1 cellular context compared by ENCODE assay signal in the genomic region with DNA sequence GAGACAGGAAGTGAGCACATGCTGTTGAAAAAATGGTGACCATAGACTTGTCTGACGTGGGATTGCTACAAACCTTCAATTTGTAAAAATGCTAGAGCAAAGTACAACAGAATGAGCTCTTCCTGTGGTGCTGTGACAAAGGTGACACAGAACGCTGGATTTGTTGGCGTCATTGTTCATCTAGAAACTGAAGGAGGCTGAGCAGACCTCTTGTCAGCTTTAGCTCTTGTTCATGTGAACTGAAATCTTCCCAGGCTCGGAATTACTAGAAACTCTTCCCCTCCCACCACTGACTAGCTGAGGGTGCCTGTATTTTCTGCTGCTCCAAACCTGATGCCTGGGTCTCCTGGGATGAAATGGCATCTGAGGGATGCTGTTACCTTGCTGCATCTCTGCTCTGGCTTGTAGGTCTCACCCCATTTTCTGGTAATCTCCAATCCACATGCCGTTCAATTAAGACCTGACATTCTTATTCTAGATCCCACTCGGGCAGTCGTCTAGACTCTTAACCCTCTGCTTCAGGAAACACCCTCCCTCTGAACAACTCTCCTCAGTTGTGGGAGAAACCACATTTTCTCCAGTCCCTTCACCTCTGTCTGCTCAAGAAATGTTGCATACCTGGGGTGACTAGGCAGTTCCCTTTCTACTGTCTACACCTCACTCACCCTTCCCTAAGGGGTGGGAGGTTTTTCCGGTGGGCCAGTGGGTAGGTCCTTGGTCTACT.
TF ChIP-seq lines count a peak whose summit lies in the region.

No MANE protein-coding gene starts in this region.

TF ChIP-seq in GM12878, 131 proteins besides CTCF, POLR2A, EP300 and RAD21 (continued from another document):
- TF ChIP-seq, protein P1, sequence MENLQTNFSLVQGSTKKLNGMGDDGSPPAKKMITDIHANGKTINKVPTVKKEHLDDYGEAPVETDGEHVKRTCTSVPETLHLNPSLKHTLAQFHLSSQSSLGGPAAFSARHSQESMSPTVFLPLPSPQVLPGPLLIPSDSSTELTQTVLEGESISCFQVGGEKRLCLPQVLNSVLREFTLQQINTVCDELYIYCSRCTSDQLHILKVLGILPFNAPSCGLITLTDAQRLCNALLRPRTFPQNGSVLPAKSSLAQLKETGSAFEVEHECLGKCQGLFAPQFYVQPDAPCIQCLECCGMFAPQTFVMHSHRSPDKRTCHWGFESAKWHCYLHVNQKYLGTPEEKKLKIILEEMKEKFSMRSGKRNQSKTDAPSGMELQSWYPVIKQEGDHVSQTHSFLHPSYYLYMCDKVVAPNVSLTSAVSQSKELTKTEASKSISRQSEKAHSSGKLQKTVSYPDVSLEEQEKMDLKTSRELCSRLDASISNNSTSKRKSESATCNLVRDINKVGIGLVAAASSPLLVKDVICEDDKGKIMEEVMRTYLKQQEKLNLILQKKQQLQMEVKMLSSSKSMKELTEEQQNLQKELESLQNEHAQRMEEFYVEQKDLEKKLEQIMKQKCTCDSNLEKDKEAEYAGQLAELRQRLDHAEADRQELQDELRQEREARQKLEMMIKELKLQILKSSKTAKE (IDR thresholded peaks at IDR 0.05; ENCODE audit: low read depth, poor library complexity, severe bottlenecking): peak; percentile 53
- TF ChIP-seq SMAD1 (IDR thresholded peaks at IDR 0.05; ENCODE audit: low read depth, partially characterized antibody) (peak; percentile 37), IKZF2 (IDR thresholded peaks at IDR 0.05) (peak; percentile 59 to 66; a peak in 3 of 4 replicates), BHLHE40 (IDR thresholded peaks at IDR 0.05; ENCODE audit: borderline replicate concordance in 1 of 2, low read depth in 2 of 2, low read length in 1 of 2) (no peak), RUNX3 (IDR thresholded peaks at IDR 0.05; ENCODE audit: low read length) (peak; percentile 69), DPF2 (IDR thresholded peaks at IDR 0.05) (no peak), CREM (IDR thresholded peaks at IDR 0.05; ENCODE audit: low read depth) (peak; percentile 60; the same call in 1 of the 2 replicates), GATAD2B (conservative IDR thresholded peaks at IDR 0.05; ENCODE audit: low read depth) (peak; percentile 47; the same call in 1 of the 2 replicates)
- TF ChIP-seq, protein P2, sequence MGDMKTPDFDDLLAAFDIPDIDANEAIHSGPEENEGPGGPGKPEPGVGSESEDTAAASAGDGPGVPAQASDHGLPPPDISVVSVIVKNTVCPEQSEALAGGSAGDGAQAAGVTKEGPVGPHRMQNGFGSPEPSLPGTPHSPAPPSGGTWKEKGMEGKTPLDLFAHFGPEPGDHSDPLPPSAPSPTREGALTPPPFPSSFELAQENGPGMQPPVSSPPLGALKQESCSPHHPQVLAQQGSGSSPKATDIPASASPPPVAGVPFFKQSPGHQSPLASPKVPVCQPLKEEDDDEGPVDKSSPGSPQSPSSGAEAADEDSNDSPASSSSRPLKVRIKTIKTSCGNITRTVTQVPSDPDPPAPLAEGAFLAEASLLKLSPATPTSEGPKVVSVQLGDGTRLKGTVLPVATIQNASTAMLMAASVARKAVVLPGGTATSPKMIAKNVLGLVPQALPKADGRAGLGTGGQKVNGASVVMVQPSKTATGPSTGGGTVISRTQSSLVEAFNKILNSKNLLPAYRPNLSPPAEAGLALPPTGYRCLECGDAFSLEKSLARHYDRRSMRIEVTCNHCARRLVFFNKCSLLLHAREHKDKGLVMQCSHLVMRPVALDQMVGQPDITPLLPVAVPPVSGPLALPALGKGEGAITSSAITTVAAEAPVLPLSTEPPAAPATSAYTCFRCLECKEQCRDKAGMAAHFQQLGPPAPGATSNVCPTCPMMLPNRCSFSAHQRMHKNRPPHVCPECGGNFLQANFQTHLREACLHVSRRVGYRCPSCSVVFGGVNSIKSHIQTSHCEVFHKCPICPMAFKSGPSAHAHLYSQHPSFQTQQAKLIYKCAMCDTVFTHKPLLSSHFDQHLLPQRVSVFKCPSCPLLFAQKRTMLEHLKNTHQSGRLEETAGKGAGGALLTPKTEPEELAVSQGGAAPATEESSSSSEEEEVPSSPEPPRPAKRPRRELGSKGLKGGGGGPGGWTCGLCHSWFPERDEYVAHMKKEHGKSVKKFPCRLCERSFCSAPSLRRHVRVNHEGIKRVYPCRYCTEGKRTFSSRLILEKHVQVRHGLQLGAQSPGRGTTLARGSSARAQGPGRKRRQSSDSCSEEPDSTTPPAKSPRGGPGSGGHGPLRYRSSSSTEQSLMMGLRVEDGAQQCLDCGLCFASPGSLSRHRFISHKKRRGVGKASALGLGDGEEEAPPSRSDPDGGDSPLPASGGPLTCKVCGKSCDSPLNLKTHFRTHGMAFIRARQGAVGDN (IDR thresholded peaks at IDR 0.05): peak; percentile 37
- TF ChIP-seq, protein P3, sequence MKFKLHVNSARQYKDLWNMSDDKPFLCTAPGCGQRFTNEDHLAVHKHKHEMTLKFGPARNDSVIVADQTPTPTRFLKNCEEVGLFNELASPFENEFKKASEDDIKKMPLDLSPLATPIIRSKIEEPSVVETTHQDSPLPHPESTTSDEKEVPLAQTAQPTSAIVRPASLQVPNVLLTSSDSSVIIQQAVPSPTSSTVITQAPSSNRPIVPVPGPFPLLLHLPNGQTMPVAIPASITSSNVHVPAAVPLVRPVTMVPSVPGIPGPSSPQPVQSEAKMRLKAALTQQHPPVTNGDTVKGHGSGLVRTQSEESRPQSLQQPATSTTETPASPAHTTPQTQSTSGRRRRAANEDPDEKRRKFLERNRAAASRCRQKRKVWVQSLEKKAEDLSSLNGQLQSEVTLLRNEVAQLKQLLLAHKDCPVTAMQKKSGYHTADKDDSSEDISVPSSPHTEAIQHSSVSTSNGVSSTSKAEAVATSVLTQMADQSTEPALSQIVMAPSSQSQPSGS (IDR thresholded peaks at IDR 0.05; ENCODE audit: low read length): peak; percentile 70
- TF ChIP-seq, protein P4, sequence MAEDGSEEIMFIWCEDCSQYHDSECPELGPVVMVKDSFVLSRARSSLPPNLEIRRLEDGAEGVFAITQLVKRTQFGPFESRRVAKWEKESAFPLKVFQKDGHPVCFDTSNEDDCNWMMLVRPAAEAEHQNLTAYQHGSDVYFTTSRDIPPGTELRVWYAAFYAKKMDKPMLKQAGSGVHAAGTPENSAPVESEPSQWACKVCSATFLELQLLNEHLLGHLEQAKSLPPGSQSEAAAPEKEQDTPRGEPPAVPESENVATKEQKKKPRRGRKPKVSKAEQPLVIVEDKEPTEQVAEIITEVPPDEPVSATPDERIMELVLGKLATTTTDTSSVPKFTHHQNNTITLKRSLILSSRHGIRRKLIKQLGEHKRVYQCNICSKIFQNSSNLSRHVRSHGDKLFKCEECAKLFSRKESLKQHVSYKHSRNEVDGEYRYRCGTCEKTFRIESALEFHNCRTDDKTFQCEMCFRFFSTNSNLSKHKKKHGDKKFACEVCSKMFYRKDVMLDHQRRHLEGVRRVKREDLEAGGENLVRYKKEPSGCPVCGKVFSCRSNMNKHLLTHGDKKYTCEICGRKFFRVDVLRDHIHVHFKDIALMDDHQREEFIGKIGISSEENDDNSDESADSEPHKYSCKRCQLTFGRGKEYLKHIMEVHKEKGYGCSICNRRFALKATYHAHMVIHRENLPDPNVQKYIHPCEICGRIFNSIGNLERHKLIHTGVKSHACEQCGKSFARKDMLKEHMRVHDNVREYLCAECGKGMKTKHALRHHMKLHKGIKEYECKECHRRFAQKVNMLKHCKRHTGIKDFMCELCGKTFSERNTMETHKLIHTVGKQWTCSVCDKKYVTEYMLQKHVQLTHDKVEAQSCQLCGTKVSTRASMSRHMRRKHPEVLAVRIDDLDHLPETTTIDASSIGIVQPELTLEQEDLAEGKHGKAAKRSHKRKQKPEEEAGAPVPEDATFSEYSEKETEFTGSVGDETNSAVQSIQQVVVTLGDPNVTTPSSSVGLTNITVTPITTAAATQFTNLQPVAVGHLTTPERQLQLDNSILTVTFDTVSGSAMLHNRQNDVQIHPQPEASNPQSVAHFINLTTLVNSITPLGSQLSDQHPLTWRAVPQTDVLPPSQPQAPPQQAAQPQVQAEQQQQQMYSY (CRISPR knock-in tag; IDR thresholded peaks at IDR 0.05): no peak
